Comparison of ENCODE assay signal across 8 cellular contexts in the genomic region with DNA sequence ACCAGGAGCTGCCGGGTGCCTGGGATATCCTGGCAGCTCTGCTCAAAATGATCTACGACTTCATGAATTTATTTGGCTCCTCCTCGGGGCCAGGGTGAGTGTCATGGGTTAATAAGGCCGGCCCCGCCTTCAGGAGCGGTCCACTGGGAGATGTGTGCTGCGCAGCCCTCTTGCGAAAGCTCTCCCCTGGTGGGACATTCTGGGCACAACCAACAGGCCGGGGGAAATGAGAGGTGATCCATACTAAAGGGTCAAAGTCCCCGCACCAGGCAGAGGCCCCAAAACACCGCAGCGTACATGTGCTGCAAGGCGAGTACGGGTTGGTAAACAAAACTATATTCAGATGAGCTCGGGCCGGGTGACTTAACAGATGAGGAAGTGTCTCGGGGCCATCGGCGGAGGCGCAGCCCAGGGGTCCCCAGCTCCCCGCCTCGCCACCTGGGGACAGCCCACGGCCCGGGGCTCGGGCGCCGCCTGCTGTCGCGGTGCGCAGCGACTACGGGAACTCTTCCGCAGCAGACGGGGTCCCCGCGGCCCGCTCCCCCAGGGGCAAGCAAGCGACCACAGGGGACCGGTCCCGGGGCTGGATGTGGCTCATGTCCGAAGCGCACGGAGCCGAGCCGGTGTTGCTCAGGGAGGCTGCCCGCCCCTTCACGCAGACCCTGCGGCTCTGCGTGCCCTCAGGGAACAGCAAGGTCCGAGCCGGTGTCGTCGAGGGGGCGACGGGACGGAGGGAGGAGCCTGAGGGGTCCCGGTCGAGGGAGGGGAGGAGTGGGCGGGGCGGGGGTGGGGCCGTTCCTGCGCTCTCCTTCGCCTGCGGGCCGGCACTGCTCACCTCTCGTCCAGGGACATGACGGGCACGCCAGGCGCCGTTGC. TPM values are rescaled to one million over a fixed set of nuclear protein-coding genes. Genes with fewer than 3 reads are reported as not detected.
DNase-seq lines count a peak whose midpoint lies in the region; ATAC-seq and TF ChIP-seq lines count a peak whose summit lies in the region.

A gene with protein sequence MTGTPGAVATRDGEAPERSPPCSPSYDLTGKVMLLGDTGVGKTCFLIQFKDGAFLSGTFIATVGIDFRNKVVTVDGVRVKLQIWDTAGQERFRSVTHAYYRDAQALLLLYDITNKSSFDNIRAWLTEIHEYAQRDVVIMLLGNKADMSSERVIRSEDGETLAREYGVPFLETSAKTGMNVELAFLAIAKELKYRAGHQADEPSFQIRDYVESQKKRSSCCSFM (plus strand): TSS at position 834 of the 876 bp plus-strand sequence. CDS start 17 bp downstream, at position 851.

- in situ Hi-C loops in Panc1 (cut with HindIII; ENCODE audit: low pct_unique_long_range_greater_than_20kb, low sequenced_read_pairs) (no loop called here), astrocyte of the spinal cord (cut with HindIII; ENCODE audit: low sequenced_read_pairs) (no loop called here)

- H3K4me3 ChIP-seq in Panc1 (ENCODE audit: low read depth in 2 of 2, low read length in 2 of 2) = peak within 1 kb of the TSS; percentile 28 to 53
- no peak within 1 kb of the TSS for H3K4me3 ChIP-seq in astrocyte of the spinal cord (ENCODE audit: low read depth, low read length)
- H3K4me3 ChIP-seq in left lung = peak within 1 kb of the TSS; percentile 7 to 47
- peak within 1 kb of the TSS; percentile 43 to 52 for H3K4me3 ChIP-seq in stomach smooth muscle (ENCODE audit: low read length in 2 of 2)

- H3K27me3 ChIP-seq in Panc1 (ENCODE audit: control insufficient read depth, insufficient read depth, low read length) (0 out of 2 replicates have a peak, but pooled peaks cover 3% of the 10 kb centered on the region), left lung (peaks cover 21 to 61% of the 10 kb centered on the region in 2 donors), stomach smooth muscle (ENCODE audit: control insufficient read depth in 1 of 2, insufficient read depth in 2 of 2, low read length in 2 of 2) (peaks cover 50 to 61% of the 10 kb centered on the region in 2 donors)

- POLR2A ChIA-PET in Panc1 (lab: Charles Lee) = interaction anchor here (0.6 kb wide), 2 partner anchors 33 to 114 kb away, joined by 6 to 8 read pairs; no protein-coding TSS in a partner anchor

- no TSS peak for BruUV-seq in Panc1 (replicated peaks; lab: Mats Ljungman, UMichigan)

- H3K9me3 ChIP-seq in Panc1 (ENCODE audit: control insufficient read depth, insufficient read depth, low read depth, low read length) (no peaks in the 10 kb centered on the region), left lung (no peaks in the 10 kb centered on the region), stomach smooth muscle (ENCODE audit: control insufficient read depth in 2 of 2, low read length in 2 of 2) (no peaks in the 10 kb centered on the region)

- H3K4me1 ChIP-seq in Panc1 (ENCODE audit: control insufficient read depth, insufficient read depth, low read length) (peaks cover 7% of the 10 kb centered on the region), left lung (peaks cover 6 to 64% of the 10 kb centered on the region in 2 donors), stomach smooth muscle (ENCODE audit: control insufficient read depth, insufficient read depth, low read length) (peaks cover 12% of the 10 kb centered on the region)

- peak within 1 kb of the TSS in 1 of 2 donors; percentile 42 for H3K9ac ChIP-seq in stomach smooth muscle (ENCODE audit: low read length in 2 of 2)

- H3K27ac ChIP-seq in C4-2B (no peak within 1 kb of the TSS), Panc1 (ENCODE audit: low read length) (no peak within 1 kb of the TSS), left lung (peak within 1 kb of the TSS in 1 of 2 donors; percentile 73), stomach smooth muscle (ENCODE audit: low read length) (no peak within 1 kb of the TSS)

- H3K36me3 ChIP-seq in Panc1 (ENCODE audit: control insufficient read depth, insufficient read depth, low read length) (no peaks in the 10 kb centered on the region), left lung (no peaks in the 10 kb centered on the region), stomach smooth muscle (ENCODE audit: control insufficient read depth in 2 of 2, insufficient read depth in 2 of 2, low read length in 2 of 2) (no peaks in the 10 kb centered on the region)

- TF ChIP-seq CTCF in C4-2B (conservative IDR thresholded peaks at IDR 0.05) (peak; percentile 55), Panc1 (IDR thresholded peaks at IDR 0.05) (peak; percentile 85), astrocyte of the spinal cord (IDR thresholded peaks at IDR 0.05; ENCODE audit: low read depth, low read length) (peak; percentile 30), left lung (IDR thresholded peaks at IDR 0.05) (peak; percentile 18 to 41)

- intact Hi-C loops in Panc1 (cut with micrococcal nuclease; ENCODE audit: unreplicated experiment) = loop anchor here (1.0 to 5.0 kb wide), 2 partner anchors 79 to 169 kb away; a partner anchor contains a TSS
- intact Hi-C loops in left lung (cut with DNase I) = loop anchor here in 1 of 2 donors (5.0 kb wide), 1 partner anchor 79 kb away; no protein-coding TSS in a partner anchor

- peak; percentile 39 for ATAC-seq in GM21825 (IDR thresholded peaks at IDR 0.05; ENCODE audit: unreplicated experiment)
- peak; percentile 57 for ATAC-seq in Panc1
- peak; percentile 77 for ATAC-seq in left lung
- ATAC-seq in HG03039 (IDR thresholded peaks at IDR 0.05; ENCODE audit: unreplicated experiment) = no peak

- DNase-seq in Panc1 (ENCODE audit: low read depth, low spot score) (no peak), astrocyte of the spinal cord (ENCODE audit: low read depth, low spot score) (no peak), left lung (peak; percentile 61 to 92), NCI-H446 (lab: John Stamatoyannopoulos, UW) (no peak)

- CTCF ChIA-PET in Panc1 (lab: Charles Lee) = interaction anchor here (0.7 to 3.6 kb wide), 6 partner anchors 9 to 171 kb away, joined by 3 to 103 read pairs (median 4); no protein-coding TSS in a partner anchor

RNA-seq across cellular contexts. Expression of the gene that starts here (rescaled TPM):
- total RNA-seq in Panc1 (2021; ENCODE audit: unreplicated experiment) (1.5 TPM), left lung (1 to 10 TPM; 3.2 to 4.8 TPM)
- 1.2 TPM for polyA plus RNA-seq in Panc1 (2012; ENCODE audit: insufficient read length)

Comparison
In these comparisons a context has a peak if more than half of its experiments do, and no peak if none do; other contexts are left out.
1. CTCF ChIP-seq: peak in every context shown above with its lines; median percentile 85 in Panc1; 55 in C4-2B; 30 in astrocyte of the spinal cord; 30 in left lung.
2. DNase-seq: peak in left lung (2 of 2); none in Panc1 (single experiment), astrocyte of the spinal cord (single experiment) and NCI-H446 (0 of 2).